1 cellular context compared by ENCODE assay signal in genomic region chr20:35339007-35339406, GRCh38.
A peak's percentile ranks its signal among the peaks of the same experiment; 100 is the strongest.
TF ChIP-seq lines count a peak whose summit lies in the region.

No MANE protein-coding gene starts in this region.

TF ChIP-seq in SK-N-SH, 30 proteins besides CTCF, POLR2A, EP300 and RAD21 (continued from another document):
- TF ChIP-seq USF1 (IDR thresholded peaks at IDR 0.05; ENCODE audit: borderline replicate concordance, low read depth) (no peak), FOSL2 (IDR thresholded peaks at IDR 0.05; ENCODE audit: borderline replicate concordance, low read depth) (peak; percentile 59; the same call in 1 of the 2 replicates), RFX5 (IDR thresholded peaks at IDR 0.05; ENCODE audit: low read length) (no peak), JUND (IDR thresholded peaks at IDR 0.05) (peak; percentile 23; the same call in 1 of the 2 replicates), POLR2AphosphoS5 (IDR thresholded peaks at IDR 0.05; ENCODE audit: low read depth, low read length) (peak; percentile 38; the same call in 1 of the 2 replicates), GATA2 (CRISPR knock-in tag; IDR thresholded peaks at IDR 0.05) (no peak), SMC3 (IDR thresholded peaks at IDR 0.05; ENCODE audit: low read depth, low read length) (no peak), MEF2A (IDR thresholded peaks at IDR 0.05; ENCODE audit: borderline replicate concordance, low read depth) (no peak), FOXM1 (IDR thresholded peaks at IDR 0.05; ENCODE audit: low read depth) (no peak), EZH2phosphoT487 (IDR thresholded peaks at IDR 0.05; ENCODE audit: borderline replicate concordance, low read depth) (no peak), MAX (IDR thresholded peaks at IDR 0.05; ENCODE audit: low read depth) (peak; percentile 23; the same call in 1 of the 2 replicates), ZBTB33 (IDR thresholded peaks at IDR 0.05; ENCODE audit: borderline replicate concordance, low read depth) (peak; percentile 22; the same call in 1 of the 2 replicates), RCOR1 (IDR thresholded peaks at IDR 0.05; ENCODE audit: low read length) (no peak), SIN3A (IDR thresholded peaks at IDR 0.05; ENCODE audit: borderline replicate concordance, low read depth, low read length) (0 out of 2 replicates have a peak, but pooled peaks have one; percentile 18), CHD2 (IDR thresholded peaks at IDR 0.05; ENCODE audit: low read length, partially characterized antibody) (no peak), PBX3 (IDR thresholded peaks at IDR 0.05) (peak; percentile 61; the same call in 1 of the 2 replicates), ELF1 (IDR thresholded peaks at IDR 0.05) (no peak), GABPA (IDR thresholded peaks at IDR 0.05; ENCODE audit: low read depth) (no peak), NFIC (IDR thresholded peaks at IDR 0.05; ENCODE audit: borderline replicate concordance) (peak; percentile 68), TCF12 (IDR thresholded peaks at IDR 0.05) (peak; percentile 89)
